ENCODE assay signal across 15 cellular contexts in the genomic region with DNA sequence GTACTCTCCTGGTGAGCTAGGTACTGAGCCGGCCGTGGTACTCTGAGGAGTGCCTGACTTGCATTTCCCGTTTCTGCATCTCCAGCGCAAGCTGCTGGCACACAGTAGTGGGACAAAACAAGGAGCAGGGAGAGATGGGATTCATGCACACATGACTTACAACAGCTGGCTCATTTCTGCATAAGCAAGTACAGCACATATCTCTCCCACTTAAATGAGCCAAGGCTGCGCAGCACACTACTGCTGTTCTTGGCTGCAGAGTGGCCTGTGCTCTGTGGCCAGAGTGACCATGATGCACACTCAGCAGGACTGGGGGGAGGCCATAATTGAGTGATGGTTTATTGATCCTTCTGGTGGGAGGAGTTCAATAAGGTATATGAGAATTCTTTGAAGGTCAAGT.
"Had no signal": no experiment of that assay in that cellular context is flagged by ENCODE, and none has a peak within 500 bp of the region (broad histone marks: within the 10 kb centered on the region; RNA-seq: fewer than 3 reads in every experiment).

No MANE protein-coding gene starts in this region.

- H3K27me3 ChIP-seq: body of pancreas, neutrophil, transverse colon had no signal

- H3K27ac ChIP-seq: body of pancreas, neutrophil, transverse colon had no signal

- ATAC-seq: activated CD8-positive, alpha-beta T cell treated with anti-CD3 and anti-CD28 coated beads, Interleukin-2, amount 10 ng/mL, durations not matched to agents 7 days and 5 days; body of pancreas; natural killer cell treated with Interleukin-12 subunit alpha and Interleukin-12 subunit beta and Interleukin-15 and Interleukin-18, amount 100 ng/mL, for 72 hours; T-cell had no signal

- H3K4me2 ChIP-seq: SK-N-SH had no signal

- H3K9me3 ChIP-seq: neutrophil, SK-N-SH had no signal

- H3K4me1 ChIP-seq: body of pancreas, transverse colon had no signal

- H3K9ac ChIP-seq: SK-N-SH had no signal

- DNase-seq: activated CD4-positive, alpha-beta T cell treated with anti-CD3 and anti-CD28 coated beads, Interleukin-2, amount 10 ng/mL, durations not matched to agents 7 days and 5 days; activated CD8-positive, alpha-beta T cell treated with anti-CD3 and anti-CD28 coated beads, Interleukin-2, amount 10 ng/mL, durations not matched to agents 7 days and 5 days; activated naive CD4-positive, alpha-beta T cell treated with Interleukin-2 at 50 U/mL for 16 hours; activated naive CD8-positive, alpha-beta T cell treated with anti-CD3 and anti-CD28 coated beads, Interleukin-2, amount 10 ng/mL, durations not matched to agents 7 days and 5 days; activated T-cell treated with anti-CD3 and anti-CD28 coated beads, Interleukin-2, amount 50 U/mL, for 24 hours; amygdala; SK-N-SH; stimulated activated naive CD4-positive, alpha-beta T cell treated with Interleukin-2 at 50 U/mL for 16 hours; substantia nigra; T-cell; T1000 had no signal

- H3K36me3 ChIP-seq: neutrophil, transverse colon had no signal

- H3K4me3 ChIP-seq: body of pancreas, transverse colon had no signal
